In genomic region chr13:88217372-88217771, GRCh38 we compare ENCODE assay signal across 23 cellular contexts.
"Had no signal": no experiment of that assay in that cellular context is flagged by ENCODE, and none has a peak within 500 bp of the region (broad histone marks: within the 10 kb centered on the region; RNA-seq: fewer than 3 reads in every experiment).

No MANE protein-coding gene starts in this region.

- H3K9me3 Mint-ChIP-seq: neural progenitor cell, WTC11 had no signal

- H3K4me1 Mint-ChIP-seq: activated naive CD4-positive, alpha-beta T cell treated with anti-CD3 and anti-CD28 coated beads, Interleukin-2, amount 50 U/mL, for 24 hours; central memory CD8-positive, alpha-beta T cell; naive B cell; neural progenitor cell; WTC11 had no signal

- H3K4me3 ChIP-seq: coronary artery, esophagus squamous epithelium, lung, neural progenitor cell, ovary, sigmoid colon, stomach, testis, upper lobe of left lung had no signal

- H3K27ac ChIP-seq: brain microvascular endothelial cell, coronary artery, esophagus squamous epithelium, neural progenitor cell, ovary, sigmoid colon, stomach, testis, upper lobe of left lung had no signal

- H3K4me1 ChIP-seq: esophagus squamous epithelium, neural progenitor cell, sigmoid colon, stomach, testis, upper lobe of left lung had no signal

- H3K27me3 ChIP-seq: brain microvascular endothelial cell, esophagus squamous epithelium, neural progenitor cell, ovary, sigmoid colon, stomach, testis, upper lobe of left lung had no signal

- H3K27ac Mint-ChIP-seq: activated CD8-positive, alpha-beta T cell treated with anti-CD3 and anti-CD28 coated beads for 36 hours; activated naive CD4-positive, alpha-beta T cell treated with anti-CD3 and anti-CD28 coated beads, Interleukin-2, amount 50 U/mL, for 24 hours; naive B cell; neural progenitor cell; T-helper 1 cell treated with Interleukin-12 subunit alpha and Interleukin-12 subunit beta and Interleukin-4 antibody, amounts not matched to agents 30 μg/mL and 1 μg/mL, for 36 hours; WTC11 had no signal

- H2AFZ ChIP-seq: neural progenitor cell had no signal

- H3K4me3 Mint-ChIP-seq: activated CD8-positive, alpha-beta T cell treated with anti-CD3 and anti-CD28 coated beads for 36 hours; activated naive CD4-positive, alpha-beta T cell treated with anti-CD3 and anti-CD28 coated beads, Interleukin-2, amount 50 U/mL, for 24 hours; activated T-cell treated with anti-CD3 and anti-CD28 coated beads, Interleukin-2, amount 50 U/mL, for 4 hours; central memory CD8-positive, alpha-beta T cell; naive B cell; neural progenitor cell; T-helper 1 cell treated with Interleukin-12 subunit alpha and Interleukin-12 subunit beta and Interleukin-4 antibody, amounts not matched to agents 30 μg/mL and 1 μg/mL, for 36 hours; WTC11 had no signal

- DNase-seq: activated CD4-positive, alpha-beta T cell treated with anti-CD3 and anti-CD28 coated beads for 4 hours; activated CD8-positive, alpha-beta T cell treated with anti-CD3 and anti-CD28 coated beads for 36 hours; activated effector memory CD4-positive, alpha-beta T cell treated with Interleukin-2 at 50 U/mL for 16 hours; activated T-cell treated with anti-CD3 and anti-CD28 coated beads, Interleukin-2, amount 50 U/mL, for 4 hours; amygdala; brain microvascular endothelial cell; esophagus squamous epithelium; foreskin fibroblast; left cardiac atrium; naive B cell; ovary; sigmoid colon; stimulated activated CD4-positive, alpha-beta T cell treated with anti-CD3 and anti-CD28 coated beads, Interleukin-1b, Interleukin-23, amount 100 ng/mL, for 48 hours; stomach; testis; upper lobe of left lung had no signal

- ATAC-seq: activated CD8-positive, alpha-beta T cell treated with anti-CD3 and anti-CD28 coated beads for 36 hours; activated T-cell treated with anti-CD3 and anti-CD28 coated beads, Interleukin-2, amount 50 U/mL, for 4 hours; left cardiac atrium; WTC11 had no signal

- H3K36me3 Mint-ChIP-seq: activated naive CD4-positive, alpha-beta T cell treated with anti-CD3 and anti-CD28 coated beads, Interleukin-2, amount 50 U/mL, for 24 hours; naive B cell; neural progenitor cell; WTC11 had no signal

- H3K36me3 ChIP-seq: brain microvascular endothelial cell, esophagus squamous epithelium, neural progenitor cell, ovary, sigmoid colon, stomach, upper lobe of left lung had no signal

- H3K27me3 Mint-ChIP-seq: activated CD8-positive, alpha-beta T cell treated with anti-CD3 and anti-CD28 coated beads for 36 hours; activated naive CD4-positive, alpha-beta T cell treated with anti-CD3 and anti-CD28 coated beads, Interleukin-2, amount 50 U/mL, for 24 hours; central memory CD8-positive, alpha-beta T cell; naive B cell had no signal

- H3K4me2 ChIP-seq: neural progenitor cell had no signal
